1 cellular context compared by ENCODE assay signal in genomic region chr4:78197947-78198346, GRCh38.
TF ChIP-seq lines count a peak whose summit lies in the region.

No MANE protein-coding gene starts in this region.

TF ChIP-seq in GM23338, 12 proteins besides CTCF, POLR2A, EP300 and RAD21 (continued from another document):
- TF ChIP-seq ZNF462 (CRISPR knock-in tag; IDR thresholded peaks at IDR 0.05) (no peak), CREB1 (CRISPR knock-in tag; IDR thresholded peaks at IDR 0.05; ENCODE audit: low read depth) (no peak), STAT1 (IDR thresholded peaks at IDR 0.05; ENCODE audit: unreplicated experiment) (no peak), POLR2AphosphoS5 (IDR thresholded peaks at IDR 0.05; ENCODE audit: low read depth) (no peak), REST (IDR thresholded peaks at IDR 0.05; ENCODE audit: unreplicated experiment) (no peak), JUNB (IDR thresholded peaks at IDR 0.05; ENCODE audit: unreplicated experiment) (no peak)
TF ChIP-seq in GM23338: peak in this region for 0.
